ENCODE assay signal across 8 cellular contexts in the genomic region with DNA sequence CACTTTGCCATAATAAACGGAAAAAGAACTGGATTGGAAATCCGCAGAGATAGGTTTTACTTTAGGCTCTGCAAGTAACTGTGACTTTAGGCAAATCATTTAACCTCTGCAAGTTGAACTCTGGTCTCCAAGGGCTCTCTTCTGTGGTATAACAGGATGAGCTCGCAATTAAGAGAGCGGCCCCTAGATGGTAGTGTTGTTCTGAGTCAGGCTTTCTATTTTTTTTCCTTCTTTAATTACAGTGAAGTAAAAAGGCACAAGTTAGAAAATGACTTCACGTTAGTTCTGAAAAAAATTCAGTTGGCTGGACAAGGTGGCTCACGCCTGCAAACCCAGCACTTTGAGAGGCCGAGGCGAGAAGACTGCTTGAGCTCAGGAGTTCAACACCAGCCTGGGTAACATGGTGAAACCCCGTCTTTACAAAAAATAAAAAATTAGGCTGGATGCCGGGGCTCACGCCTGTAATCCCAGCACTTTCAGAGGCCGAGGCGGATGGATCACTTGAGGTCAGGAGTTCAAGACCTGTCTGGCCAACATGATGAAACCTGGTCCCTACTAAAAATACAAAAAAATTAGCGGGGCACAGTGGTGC.
DNase-seq lines count a peak whose midpoint lies in the region; ATAC-seq and TF ChIP-seq lines count a peak whose summit lies in the region.

No MANE protein-coding gene starts in this region.

- CTCF ChIA-PET in activated naive CD4-positive, alpha-beta T cell treated with anti-CD3 and anti-CD28 coated beads, Interleukin-2, amount 10 ng/mL, durations not matched to agents 7 days and 5 days (lab: Charles Lee), result interaction anchor here (0.5 to 1.5 kb wide), 15 partner anchors 12 to 545 kb away, joined by 3 to 8 read pairs (median 3); no protein-coding TSS in a partner anchor

- no peaks in the 10 kb centered on the region for H3K79me2 ChIP-seq in parathyroid adenoma

- peak; percentile 47 for TF ChIP-seq CTCF in HL-60 (IDR thresholded peaks at IDR 0.05; ENCODE audit: insufficient read depth, low read length)
- TF ChIP-seq CTCF in parathyroid adenoma (IDR thresholded peaks at IDR 0.05), result peak; percentile 44

- H3K4me3 ChIP-seq in HL-60 (replicated peaks; ENCODE audit: insufficient read depth, low read length) (no peak overlapping the region), parathyroid adenoma (ENCODE audit: low read depth, low read length) (no peak overlapping the region)

- H3K36me3 ChIP-seq in parathyroid adenoma (ENCODE audit: control insufficient read depth, insufficient read depth, low read length), result no peaks in the 10 kb centered on the region

- H3K4me3 Mint-ChIP-seq in activated naive CD4-positive, alpha-beta T cell treated with anti-CD3 and anti-CD28 coated beads, Interleukin-2, amount 10 ng/mL, durations not matched to agents 7 days and 5 days, result no peak overlapping the region

- H3K9me3 Mint-ChIP-seq in activated naive CD4-positive, alpha-beta T cell treated with anti-CD3 and anti-CD28 coated beads, Interleukin-2, amount 10 ng/mL, durations not matched to agents 7 days and 5 days, result no peaks in the 10 kb centered on the region

- DNase-seq in GM03348 (ENCODE audit: low spot score) (peak; percentile 78), HL-60 (ENCODE audit: low read depth in 1 of 2, low spot score in 1 of 2) (peak in 1 of 2 experiments; percentile 57), NOMO-1 treated with DMSO at 0.1 percent for 48 hours (lab: John Stamatoyannopoulos, UW; ENCODE audit: unreplicated experiment) (peak; percentile 73), globus pallidus (ENCODE audit: low spot score) (peak; percentile 76), GOT3 (lab: John Stamatoyannopoulos, UW) (no peak)
- peak; percentile 68 for DNase-seq in activated naive CD4-positive, alpha-beta T cell treated with anti-CD3 and anti-CD28 coated beads, Interleukin-2, amount 10 ng/mL, durations not matched to agents 7 days and 5 days

- no peak overlapping the region for H3K9ac ChIP-seq in parathyroid adenoma

- H3K36me3 Mint-ChIP-seq in activated naive CD4-positive, alpha-beta T cell treated with anti-CD3 and anti-CD28 coated beads, Interleukin-2, amount 10 ng/mL, durations not matched to agents 7 days and 5 days, result peaks cover 7% of the 10 kb centered on the region

- no peak overlapping the region for H3K4me2 ChIP-seq in parathyroid adenoma (ENCODE audit: low read length)

- H3K27ac Mint-ChIP-seq in activated naive CD4-positive, alpha-beta T cell treated with anti-CD3 and anti-CD28 coated beads, Interleukin-2, amount 10 ng/mL, durations not matched to agents 7 days and 5 days, result no peak overlapping the region

- no peaks in the 10 kb centered on the region for H3K27me3 Mint-ChIP-seq in activated naive CD4-positive, alpha-beta T cell treated with anti-CD3 and anti-CD28 coated beads, Interleukin-2, amount 10 ng/mL, durations not matched to agents 7 days and 5 days

- no peak overlapping the region for H3K27ac ChIP-seq in HL-60 (replicated peaks)
- no peak overlapping the region for H3K27ac ChIP-seq in parathyroid adenoma

- ATAC-seq in GM21515 (IDR thresholded peaks at IDR 0.05; ENCODE audit: unreplicated experiment), result peak; percentile 92

- no peaks in the 10 kb centered on the region for H3K9me3 ChIP-seq in parathyroid adenoma (ENCODE audit: control insufficient read depth, low read length)

- no peaks in the 10 kb centered on the region for H3K4me1 ChIP-seq in parathyroid adenoma

- H3K27me3 ChIP-seq in HL-60 (ENCODE audit: insufficient read depth, poor library complexity, severe bottlenecking) (no peaks in the 10 kb centered on the region), parathyroid adenoma (ENCODE audit: control insufficient read depth, insufficient read depth, low read length) (no peaks in the 10 kb centered on the region)

- H3K4me1 Mint-ChIP-seq in activated naive CD4-positive, alpha-beta T cell treated with anti-CD3 and anti-CD28 coated beads, Interleukin-2, amount 10 ng/mL, durations not matched to agents 7 days and 5 days, result peaks cover 4% of the 10 kb centered on the region

- no peak overlapping the region for H2AFZ ChIP-seq in parathyroid adenoma
